1 cellular context compared by ENCODE assay signal in the genomic region with DNA sequence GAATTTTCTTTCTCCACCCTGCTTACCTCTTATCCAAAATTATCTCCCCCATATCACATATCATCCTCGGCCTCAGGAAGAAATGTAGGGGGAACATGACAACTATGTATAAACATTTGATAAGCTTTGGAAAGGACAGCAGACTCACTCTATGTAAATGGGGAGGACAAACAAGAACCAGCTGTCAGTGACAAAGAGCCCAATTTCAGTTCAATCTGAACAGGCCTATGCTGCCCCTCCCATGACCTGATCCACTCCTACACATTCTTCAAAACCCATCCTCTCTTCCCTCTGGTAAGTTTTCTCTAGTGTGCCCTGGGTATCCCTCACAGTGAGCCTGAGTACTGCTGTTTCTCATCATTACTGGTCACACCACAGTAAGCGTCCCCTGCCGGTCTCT.
TF ChIP-seq lines count a peak whose summit lies in the region.

No MANE protein-coding gene starts in this region.

TF ChIP-seq in HepG2, 621 proteins besides CTCF, POLR2A, EP300 and RAD21:
- TF ChIP-seq ZNF343 (CRISPR knock-in tag; IDR thresholded peaks at IDR 0.05) (no peak), RBM22 (optimal IDR thresholded peaks at IDR 0.05; ENCODE audit: low read length) (peak; percentile 73), KLF16 (CRISPR knock-in tag; IDR thresholded peaks at IDR 0.05) (no peak)
